ENCODE assay signal across 19 cellular contexts in the genomic region with DNA sequence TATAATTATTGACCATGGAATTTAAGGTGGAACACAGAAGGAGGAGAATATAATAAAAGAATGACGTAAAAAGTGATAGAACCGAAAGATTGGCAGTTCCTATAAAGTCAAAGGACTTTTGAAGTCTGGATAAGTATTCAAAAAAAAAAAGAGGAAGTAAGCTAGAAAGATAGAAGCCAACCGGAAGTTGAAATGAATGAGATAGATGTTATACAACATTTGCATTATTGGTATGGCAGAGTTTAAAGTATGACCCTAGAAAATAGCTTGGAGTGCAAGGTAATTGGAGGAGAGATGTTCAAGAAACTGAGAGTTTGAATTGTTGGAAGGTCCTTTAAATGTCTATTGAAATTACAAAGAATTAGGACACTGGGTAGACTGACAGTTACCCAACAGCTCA.
A peak's percentile ranks its signal among the peaks of the same experiment; 100 is the strongest.
DNase-seq lines count a peak whose midpoint lies in the region; ATAC-seq and TF ChIP-seq lines count a peak whose summit lies in the region.
"Had no signal": no experiment of that assay in that cellular context is flagged by ENCODE, and none has a peak within 500 bp of the region (broad histone marks: within the 10 kb centered on the region; RNA-seq: fewer than 3 reads in every experiment).

No MANE protein-coding gene starts in this region.

- peaks cover 8% of the 10 kb centered on the region for H3K4me1 ChIP-seq in foreskin keratinocyte
- H3K4me1 ChIP-seq: right lobe of liver, testis had no signal

- H3K27ac ChIP-seq in foreskin keratinocyte, result no peak overlapping the region
- H3K27ac ChIP-seq: 22Rv1, right lobe of liver, testis had no signal

- TF ChIP-seq CTCF in foreskin keratinocyte (conservative IDR thresholded peaks at IDR 0.05), result no peak

- peak; percentile 96 for ATAC-seq in HG03354 (IDR thresholded peaks at IDR 0.05; ENCODE audit: poor library complexity, severe bottlenecking, unreplicated experiment)
- ATAC-seq in GM18498 (IDR thresholded peaks at IDR 0.05; ENCODE audit: unreplicated experiment), result no peak
- no peak for ATAC-seq in foreskin keratinocyte
- ATAC-seq in GM19455 (IDR thresholded peaks at IDR 0.05; ENCODE audit: unreplicated experiment), result no peak
- ATAC-seq: right lobe of liver had no signal

- DNase-seq in SIG-M5 treated with dmso at 0.1 percent for 504 hours (lab: John Stamatoyannopoulos, UW; ENCODE audit: unreplicated experiment) (peak; percentile 67), SIG-M5 (lab: John Stamatoyannopoulos, UW) (no peak), OCI-M1 (lab: John Stamatoyannopoulos, UW) (peak; percentile 80), foreskin keratinocyte (no peak), COLO668 (lab: John Stamatoyannopoulos, UW; ENCODE audit: unreplicated experiment) (no peak)
- DNase-seq: activated T-cell treated with anti-CD3 and anti-CD28 coated beads, Interleukin-2, amount 50 U/mL, for 48 hours; C1 segment of cervical spinal cord; effector CD4-positive, alpha-beta T cell; hippocampal formation; MM.1S; occipital lobe; right lobe of liver; SHP77 treated with DMSO at 0.1 percent for 48 hours; stimulated activated CD4-positive, alpha-beta T cell treated with anti-CD3 and anti-CD28 coated beads, Interleukin-2, amount 100 ng/mL, for 24 hours; testis had no signal

- H3K27me3 ChIP-seq in foreskin keratinocyte, result no peaks in the 10 kb centered on the region
- H3K27me3 ChIP-seq: right lobe of liver, testis had no signal

Comparison
In these comparisons a context has a peak if more than half of its experiments do, and no peak if none do; other contexts are left out.
1. DNase-seq: peak in SIG-M5 treated with dmso at 0.1 percent for 504 hours (single experiment) and OCI-M1 (single experiment); none in SIG-M5 (single experiment), foreskin keratinocyte (0 of 2) and COLO668 (single experiment).